2 cellular contexts compared by ENCODE assay signal in the genomic region with DNA sequence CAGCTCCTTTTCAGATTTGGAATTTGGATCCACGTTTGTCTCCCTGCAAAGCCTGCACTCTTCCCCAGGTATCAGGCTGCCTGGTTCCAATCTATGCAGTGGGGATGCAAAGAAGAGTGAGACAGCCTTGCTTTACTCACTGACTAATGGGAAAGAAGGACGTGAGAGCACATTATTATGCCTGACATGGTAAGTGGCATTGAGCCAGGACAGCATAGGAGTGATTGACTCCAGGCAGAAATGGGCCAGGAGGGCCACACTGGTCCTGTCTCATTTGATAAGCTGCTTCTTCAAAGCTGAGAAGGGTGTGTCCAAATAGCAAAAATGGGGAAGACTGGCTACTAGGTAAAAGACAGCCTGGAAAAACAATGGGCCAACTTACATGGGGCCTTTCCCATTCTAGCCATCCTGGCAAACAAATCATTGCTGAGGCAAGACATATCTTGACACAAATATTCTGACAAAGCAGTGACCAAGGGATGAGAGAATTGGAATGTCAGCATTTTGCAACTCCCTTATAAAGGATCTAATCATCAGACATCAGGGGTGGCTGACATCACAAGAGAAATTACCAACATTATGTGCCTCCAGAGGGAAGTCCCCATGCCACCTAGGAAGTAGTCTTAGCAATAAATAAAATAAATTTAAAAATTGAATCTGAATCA.
TF ChIP-seq lines count a peak whose summit lies in the region.

No MANE protein-coding gene starts in this region.

TF ChIP-seq in SK-N-SH treated with all-trans-retinoic acid at 6 μM for 48 hours, 23 proteins besides CTCF, POLR2A, EP300 and RAD21:
- TF ChIP-seq, protein P1, sequence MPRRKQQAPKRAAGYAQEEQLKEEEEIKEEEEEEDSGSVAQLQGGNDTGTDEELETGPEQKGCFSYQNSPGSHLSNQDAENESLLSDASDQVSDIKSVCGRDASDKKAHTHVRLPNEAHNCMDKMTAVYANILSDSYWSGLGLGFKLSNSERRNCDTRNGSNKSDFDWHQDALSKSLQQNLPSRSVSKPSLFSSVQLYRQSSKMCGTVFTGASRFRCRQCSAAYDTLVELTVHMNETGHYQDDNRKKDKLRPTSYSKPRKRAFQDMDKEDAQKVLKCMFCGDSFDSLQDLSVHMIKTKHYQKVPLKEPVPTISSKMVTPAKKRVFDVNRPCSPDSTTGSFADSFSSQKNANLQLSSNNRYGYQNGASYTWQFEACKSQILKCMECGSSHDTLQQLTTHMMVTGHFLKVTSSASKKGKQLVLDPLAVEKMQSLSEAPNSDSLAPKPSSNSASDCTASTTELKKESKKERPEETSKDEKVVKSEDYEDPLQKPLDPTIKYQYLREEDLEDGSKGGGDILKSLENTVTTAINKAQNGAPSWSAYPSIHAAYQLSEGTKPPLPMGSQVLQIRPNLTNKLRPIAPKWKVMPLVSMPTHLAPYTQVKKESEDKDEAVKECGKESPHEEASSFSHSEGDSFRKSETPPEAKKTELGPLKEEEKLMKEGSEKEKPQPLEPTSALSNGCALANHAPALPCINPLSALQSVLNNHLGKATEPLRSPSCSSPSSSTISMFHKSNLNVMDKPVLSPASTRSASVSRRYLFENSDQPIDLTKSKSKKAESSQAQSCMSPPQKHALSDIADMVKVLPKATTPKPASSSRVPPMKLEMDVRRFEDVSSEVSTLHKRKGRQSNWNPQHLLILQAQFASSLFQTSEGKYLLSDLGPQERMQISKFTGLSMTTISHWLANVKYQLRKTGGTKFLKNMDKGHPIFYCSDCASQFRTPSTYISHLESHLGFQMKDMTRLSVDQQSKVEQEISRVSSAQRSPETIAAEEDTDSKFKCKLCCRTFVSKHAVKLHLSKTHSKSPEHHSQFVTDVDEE (CRISPR knock-in tag; IDR thresholded peaks at IDR 0.05): no peak
- no peak for TF ChIP-seq RARB (CRISPR knock-in tag; IDR thresholded peaks at IDR 0.05)
- TF ChIP-seq, protein P2, sequence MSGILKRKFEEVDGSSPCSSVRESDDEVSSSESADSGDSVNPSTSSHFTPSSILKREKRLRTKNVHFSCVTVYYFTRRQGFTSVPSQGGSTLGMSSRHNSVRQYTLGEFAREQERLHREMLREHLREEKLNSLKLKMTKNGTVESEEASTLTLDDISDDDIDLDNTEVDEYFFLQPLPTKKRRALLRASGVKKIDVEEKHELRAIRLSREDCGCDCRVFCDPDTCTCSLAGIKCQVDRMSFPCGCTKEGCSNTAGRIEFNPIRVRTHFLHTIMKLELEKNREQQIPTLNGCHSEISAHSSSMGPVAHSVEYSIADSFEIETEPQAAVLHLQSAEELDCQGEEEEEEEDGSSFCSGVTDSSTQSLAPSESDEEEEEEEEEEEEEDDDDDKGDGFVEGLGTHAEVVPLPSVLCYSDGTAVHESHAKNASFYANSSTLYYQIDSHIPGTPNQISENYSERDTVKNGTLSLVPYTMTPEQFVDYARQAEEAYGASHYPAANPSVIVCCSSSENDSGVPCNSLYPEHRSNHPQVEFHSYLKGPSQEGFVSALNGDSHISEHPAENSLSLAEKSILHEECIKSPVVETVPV (CRISPR knock-in tag; IDR thresholded peaks at IDR 0.05): no peak

TF ChIP-seq in SK-N-SH, 30 proteins besides CTCF, POLR2A, EP300 and RAD21:
- TF ChIP-seq, protein P3, sequence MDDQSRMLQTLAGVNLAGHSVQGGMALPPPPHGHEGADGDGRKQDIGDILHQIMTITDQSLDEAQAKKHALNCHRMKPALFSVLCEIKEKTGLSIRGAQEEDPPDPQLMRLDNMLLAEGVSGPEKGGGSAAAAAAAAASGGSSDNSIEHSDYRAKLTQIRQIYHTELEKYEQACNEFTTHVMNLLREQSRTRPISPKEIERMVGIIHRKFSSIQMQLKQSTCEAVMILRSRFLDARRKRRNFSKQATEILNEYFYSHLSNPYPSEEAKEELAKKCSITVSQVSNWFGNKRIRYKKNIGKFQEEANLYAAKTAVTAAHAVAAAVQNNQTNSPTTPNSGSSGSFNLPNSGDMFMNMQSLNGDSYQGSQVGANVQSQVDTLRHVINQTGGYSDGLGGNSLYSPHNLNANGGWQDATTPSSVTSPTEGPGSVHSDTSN (IDR thresholded peaks at IDR 0.05): no peak
- TF ChIP-seq NRF1 (IDR thresholded peaks at IDR 0.05; ENCODE audit: low read depth, low read length) (no peak), GATA2 (CRISPR knock-in tag; IDR thresholded peaks at IDR 0.05) (no peak), RCOR1 (IDR thresholded peaks at IDR 0.05; ENCODE audit: low read length) (no peak), GABPA (IDR thresholded peaks at IDR 0.05; ENCODE audit: low read depth) (no peak), FOSL2 (IDR thresholded peaks at IDR 0.05; ENCODE audit: borderline replicate concordance, low read depth) (no peak), TCF12 (IDR thresholded peaks at IDR 0.05) (no peak), ELF1 (IDR thresholded peaks at IDR 0.05) (no peak), NFIC (IDR thresholded peaks at IDR 0.05; ENCODE audit: borderline replicate concordance) (no peak), TAF1 (IDR thresholded peaks at IDR 0.05; ENCODE audit: borderline replicate concordance, low read depth, low read length) (no peak), FOXJ3 (CRISPR knock-in tag; IDR thresholded peaks at IDR 0.05) (no peak), FOXM1 (IDR thresholded peaks at IDR 0.05; ENCODE audit: low read depth) (no peak), YY1 (IDR thresholded peaks at IDR 0.05; ENCODE audit: low read depth) (no peak)
- TF ChIP-seq, protein P4, sequence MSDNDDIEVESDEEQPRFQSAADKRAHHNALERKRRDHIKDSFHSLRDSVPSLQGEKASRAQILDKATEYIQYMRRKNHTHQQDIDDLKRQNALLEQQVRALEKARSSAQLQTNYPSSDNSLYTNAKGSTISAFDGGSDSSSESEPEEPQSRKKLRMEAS (IDR thresholded peaks at IDR 0.05; ENCODE audit: low read depth): no peak
- TF ChIP-seq, protein P5, sequence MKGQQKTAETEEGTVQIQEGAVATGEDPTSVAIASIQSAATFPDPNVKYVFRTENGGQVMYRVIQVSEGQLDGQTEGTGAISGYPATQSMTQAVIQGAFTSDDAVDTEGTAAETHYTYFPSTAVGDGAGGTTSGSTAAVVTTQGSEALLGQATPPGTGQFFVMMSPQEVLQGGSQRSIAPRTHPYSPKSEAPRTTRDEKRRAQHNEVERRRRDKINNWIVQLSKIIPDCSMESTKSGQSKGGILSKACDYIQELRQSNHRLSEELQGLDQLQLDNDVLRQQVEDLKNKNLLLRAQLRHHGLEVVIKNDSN (IDR thresholded peaks at IDR 0.05; ENCODE audit: borderline replicate concordance, low read depth): no peak
- TF ChIP-seq, protein P6, sequence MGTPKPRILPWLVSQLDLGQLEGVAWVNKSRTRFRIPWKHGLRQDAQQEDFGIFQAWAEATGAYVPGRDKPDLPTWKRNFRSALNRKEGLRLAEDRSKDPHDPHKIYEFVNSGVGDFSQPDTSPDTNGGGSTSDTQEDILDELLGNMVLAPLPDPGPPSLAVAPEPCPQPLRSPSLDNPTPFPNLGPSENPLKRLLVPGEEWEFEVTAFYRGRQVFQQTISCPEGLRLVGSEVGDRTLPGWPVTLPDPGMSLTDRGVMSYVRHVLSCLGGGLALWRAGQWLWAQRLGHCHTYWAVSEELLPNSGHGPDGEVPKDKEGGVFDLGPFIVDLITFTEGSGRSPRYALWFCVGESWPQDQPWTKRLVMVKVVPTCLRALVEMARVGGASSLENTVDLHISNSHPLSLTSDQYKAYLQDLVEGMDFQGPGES (IDR thresholded peaks at IDR 0.05; ENCODE audit: low read depth, low read length): no peak
